Comparison of ENCODE assay signal across 7 cellular contexts in the genomic region with DNA sequence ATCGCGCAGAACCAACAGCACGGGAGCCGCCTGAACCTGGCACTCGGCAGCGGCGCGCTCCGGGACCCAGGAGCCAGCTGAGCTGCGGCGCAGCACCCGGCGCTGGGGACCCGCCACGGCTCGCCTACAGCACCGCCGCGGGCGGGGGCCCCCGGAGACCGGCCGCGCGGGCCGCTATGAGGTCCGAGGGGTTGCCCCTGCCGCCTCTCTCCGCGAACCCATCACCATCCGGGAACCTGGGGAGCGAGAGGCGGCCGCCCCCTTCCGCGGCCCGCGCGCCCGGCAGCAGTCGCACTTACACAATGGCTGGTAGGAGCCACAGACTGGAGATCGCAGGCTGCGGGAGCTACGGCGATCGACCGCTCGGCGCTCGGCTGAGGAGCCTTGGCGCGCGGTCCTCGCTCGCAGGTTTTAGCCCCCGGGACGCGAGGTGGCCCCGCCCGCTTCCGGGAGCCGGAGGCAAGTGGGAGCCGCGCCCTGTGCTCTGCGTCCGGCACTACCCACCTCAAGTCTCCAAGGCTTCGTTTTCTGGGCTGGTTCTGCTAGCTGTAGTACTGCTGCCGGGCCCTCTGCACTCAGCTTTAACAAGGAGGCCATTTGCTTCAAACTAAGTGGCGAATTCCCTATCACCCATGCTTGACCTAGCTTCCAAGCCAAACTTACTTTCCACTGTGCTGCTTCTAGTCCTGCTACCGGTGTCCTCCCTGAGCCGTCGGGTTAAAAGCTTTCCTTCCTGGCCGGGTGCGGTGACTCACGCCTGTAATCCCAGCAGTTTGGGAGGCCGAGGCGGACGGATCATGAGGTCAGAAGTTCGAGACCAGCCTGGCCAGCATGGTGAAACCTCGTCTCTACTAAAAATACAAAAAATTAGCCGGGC. TPM values are rescaled to one million over a fixed set of nuclear protein-coding genes. Genes with fewer than 3 reads are reported as not detected.
DNase-seq lines count a peak whose midpoint lies in the region; ATAC-seq, FAIRE-seq and TF ChIP-seq lines count a peak whose summit lies in the region.

A gene (minus strand): TSS at position 386 of the 877 bp plus-strand sequence. CDS start 451 bp downstream, outside the sequence.

- 9% methylated on average over 78 of the region's 81 CpGs for WGBS in hepatocyte (ENCODE audit: low lambda C conversion rate, missing lambda C conversion rate)

- peak; percentile 87 for DNase-seq in GM18507 (ENCODE audit: extremely low spot score, insufficient read length, low read depth)
- DNase-seq in NCI-H1930 (lab: John Stamatoyannopoulos, UW) = peak; percentile 80 to 92
- peak; percentile 81 for DNase-seq in T1000 (lab: John Stamatoyannopoulos, UW)
- peak; percentile 97 for DNase-seq in astrocyte of the hippocampus (ENCODE audit: low read depth, low spot score)
- peak; percentile 95 for DNase-seq in hepatocyte (ENCODE audit: low spot score)
- peak; percentile 81 for DNase-seq in renal cortical epithelial cell (ENCODE audit: low read depth)

- peak; percentile 93 for FAIRE-seq in GM18507 (lab: Jason Lieb, UNC)

- H3K4me1 ChIP-seq in hepatocyte (ENCODE audit: insufficient read depth) = no peaks in the 10 kb centered on the region

- H3K27ac ChIP-seq in hepatocyte = peak within 1 kb of the TSS; percentile 93

- no peak for TF ChIP-seq CTCF in hepatocyte (IDR thresholded peaks at IDR 0.05; ENCODE audit: poor library complexity)

- peak within 1 kb of the TSS; percentile 90 for H3K4me2 ChIP-seq in hepatocyte

- peak; percentile 81 for ATAC-seq in HG02938 (IDR thresholded peaks at IDR 0.05; ENCODE audit: unreplicated experiment)

- H3K9me3 ChIP-seq in hepatocyte (ENCODE audit: low read depth) = no peaks in the 10 kb centered on the region

- no peaks in the 10 kb centered on the region for H3K79me2 ChIP-seq in hepatocyte

- no peaks in the 10 kb centered on the region for H4K20me1 ChIP-seq in hepatocyte (ENCODE audit: insufficient read depth, poor library complexity, severe bottlenecking)

- H3K9me2 ChIP-seq in hepatocyte (replicated peaks; ENCODE audit: insufficient read depth) = no peaks in the 10 kb centered on the region

- H3K4me3 ChIP-seq in hepatocyte = peak within 1 kb of the TSS; percentile 73

- peak within 1 kb of the TSS; percentile 93 for H2AFZ ChIP-seq in hepatocyte

- no peaks in the 10 kb centered on the region for H3K27me3 ChIP-seq in hepatocyte

- H3K36me3 ChIP-seq in hepatocyte (replicated peaks; ENCODE audit: insufficient read depth, low read depth) = no peaks in the 10 kb centered on the region

RNA-seq across cellular contexts. Expression of the gene that starts here (rescaled TPM):
- total RNA-seq in hepatocyte = 7.4 and 9.7 TPM in 2 replicates
- polyA plus RNA-seq in hepatocyte = 8.7 TPM in 2 replicates
- total RNA-seq in renal cortical epithelial cell = 11.0 and 11.6 TPM in 2 replicates

Comparison
In these comparisons a context has a peak if more than half of its experiments do, and no peak if none do; other contexts are left out.
1. Peak in every context shown above with its lines: DNase-seq, ATAC-seq, H3K4me3 ChIP-seq and H3K27ac ChIP-seq.